ENCODE assay signal across 8 cellular contexts in the genomic region with DNA sequence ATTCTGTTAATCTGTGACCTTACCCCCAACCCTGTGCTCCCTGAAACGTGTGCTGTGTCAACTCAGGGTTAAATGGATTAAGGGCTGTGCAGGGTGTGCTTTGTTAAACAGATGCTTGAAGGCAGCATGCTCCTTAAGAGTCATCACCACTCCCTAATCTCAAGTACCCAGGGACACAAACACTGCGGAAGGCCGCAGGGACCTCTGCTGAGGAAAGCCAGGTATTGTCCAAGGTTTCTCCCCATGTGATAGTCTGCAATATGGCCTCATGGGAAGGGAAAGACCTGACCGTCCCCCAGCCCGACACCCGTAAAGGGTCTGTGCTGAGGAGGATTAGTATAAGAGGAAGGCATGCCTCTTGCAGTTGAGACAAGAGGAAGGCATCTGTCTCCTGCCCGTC. TPM values are rescaled to one million over a fixed set of nuclear protein-coding genes. Genes with fewer than 3 reads are reported as not detected.
A peak's percentile ranks its signal among the peaks of the same experiment; 100 is the strongest.
DNase-seq lines count a peak whose midpoint lies in the region; ATAC-seq and TF ChIP-seq lines count a peak whose summit lies in the region.
"Not testable (repeated sequence)": the region's sequence is repeated elsewhere in the genome, so short reads cannot be mapped to it uniquely, and the experiment has no call there.

No MANE protein-coding gene starts in this region.

- H3K36me3 ChIP-seq in WERI-Rb-1; body of pancreas (replicated peaks in 1 of 2; ENCODE audit: insufficient read depth in 1 of 2, low read depth in 2 of 2); suprapubic skin: not testable (repeated sequence)
- H3K36me3 ChIP-seq in esophagus squamous epithelium = peaks cover 0 to 12% (median 0%) of the 10 kb centered on the region in 3 donors

- H3K4me3 Mint-ChIP-seq in nephron = peak overlapping the region; percentile 8 to 57 (median 12)
- not testable (repeated sequence) for H3K4me3 Mint-ChIP-seq in stimulated activated naive B cell treated with anti-CD40 and anti-IgM and Interleukin-4, amounts not matched to agents 10 μg/mL and 1 μg/mL and 100 μg/mL, for 72 hours

- H3K9me3 ChIP-seq in WERI-Rb-1 (ENCODE audit: severe bottlenecking); body of pancreas; esophagus squamous epithelium; suprapubic skin: not testable (repeated sequence)

- H3K27me3 ChIP-seq in WERI-Rb-1 (ENCODE audit: insufficient read depth, low read depth, severe bottlenecking); body of pancreas; esophagus squamous epithelium; suprapubic skin: not testable (repeated sequence)

- H3K9me3 Mint-ChIP-seq in nephron = peaks cover 20% of the 10 kb centered on the region
- not testable (repeated sequence) for H3K9me3 Mint-ChIP-seq in stimulated activated naive B cell treated with anti-CD40 and anti-IgM and Interleukin-4, amounts not matched to agents 10 μg/mL and 1 μg/mL and 100 μg/mL, for 72 hours

- DNase-seq in NCI-H524 (lab: John Stamatoyannopoulos, UW) (peak; percentile 66 to 76), WERI-Rb-1 (peak; percentile 55), ureter (ENCODE audit: low spot score) (peak; percentile 33)
- not testable (repeated sequence) for DNase-seq in body of pancreas; esophagus squamous epithelium (lab: John Stamatoyannopoulos, UW); stimulated activated naive B cell treated with anti-CD40 and anti-IgM and Interleukin-4, amounts not matched to agents 10 μg/mL and 1 μg/mL and 100 μg/mL, for 72 hours; suprapubic skin (ENCODE audit: low spot score in 2 of 2)

- H3K4me1 ChIP-seq in body of pancreas (peaks cover 64% of the 10 kb centered on the region), esophagus squamous epithelium (peaks cover 36 to 74% (median 42%) of the 10 kb centered on the region in 3 donors), suprapubic skin (peaks cover 64% of the 10 kb centered on the region)

- intact Hi-C loops in body of pancreas (cut with DNase I); esophagus squamous epithelium (cut with DNase I): not testable (repeated sequence)

- H3K4me1 Mint-ChIP-seq in nephron = peaks cover 47% of the 10 kb centered on the region
- H3K4me1 Mint-ChIP-seq in stimulated activated naive B cell treated with anti-CD40 and anti-IgM and Interleukin-4, amounts not matched to agents 10 μg/mL and 1 μg/mL and 100 μg/mL, for 72 hours = peaks cover 49 to 78% of the 10 kb centered on the region in 2 donors

- WGBS in body of pancreas, 2 donors = 62 to 69% methylated on average over 7 of the region's 7 CpGs
- WGBS in esophagus squamous epithelium, 2 donors = 10 to 77% methylated on average over 1 to 4 of the region's 7 CpGs
- WGBS in suprapubic skin = 88% methylated on average over 7 of the region's 7 CpGs

- not testable (repeated sequence) for TF ChIP-seq CTCF in WERI-Rb-1 (IDR thresholded peaks at IDR 0.05; ENCODE audit: low read depth, low read length); body of pancreas (IDR thresholded peaks at IDR 0.05); nephron (IDR thresholded peaks at IDR 0.05; ENCODE audit: unreplicated experiment in 3 of 3); suprapubic skin (IDR thresholded peaks at IDR 0.05)
- TF ChIP-seq CTCF in esophagus squamous epithelium (IDR thresholded peaks at IDR 0.05) = peak in 2 of 6 experiments; percentile 15 to 18

- not testable (repeated sequence) for H3K27me3 Mint-ChIP-seq in nephron (ENCODE audit: low read depth); stimulated activated naive B cell treated with anti-CD40 and anti-IgM and Interleukin-4, amounts not matched to agents 10 μg/mL and 1 μg/mL and 100 μg/mL, for 72 hours

- TF ChIP-seq EP300 in suprapubic skin (IDR thresholded peaks at IDR 0.05) = not testable (repeated sequence)

- H3K4me3 ChIP-seq in WERI-Rb-1 (ENCODE audit: low read depth, low read length); body of pancreas; esophagus squamous epithelium; suprapubic skin: not testable (repeated sequence)

- peaks cover 43% of the 10 kb centered on the region for H3K36me3 Mint-ChIP-seq in nephron (ENCODE audit: low read depth)
- H3K36me3 Mint-ChIP-seq in stimulated activated naive B cell treated with anti-CD40 and anti-IgM and Interleukin-4, amounts not matched to agents 10 μg/mL and 1 μg/mL and 100 μg/mL, for 72 hours = peaks cover 46 to 60% of the 10 kb centered on the region in 2 donors

- TF ChIP-seq POLR2A in body of pancreas (IDR thresholded peaks at IDR 0.05); esophagus squamous epithelium (IDR thresholded peaks at IDR 0.05); suprapubic skin (IDR thresholded peaks at IDR 0.05): not testable (repeated sequence)

- ATAC-seq in body of pancreas; stimulated activated naive B cell treated with anti-CD40 and anti-IgM and Interleukin-4, amounts not matched to agents 10 μg/mL and 1 μg/mL and 100 μg/mL, for 72 hours (replicated peaks): not testable (repeated sequence)

- peak overlapping the region in 1 of 3 experiments; percentile 28 for H3K27ac Mint-ChIP-seq in nephron
- peak overlapping the region; percentile 88 for H3K27ac Mint-ChIP-seq in stimulated activated naive B cell treated with anti-CD40 and anti-IgM and Interleukin-4, amounts not matched to agents 10 μg/mL and 1 μg/mL and 100 μg/mL, for 72 hours

- H3K27ac ChIP-seq in WERI-Rb-1 (peak overlapping the region; percentile 37), body of pancreas (peak overlapping the region in 3 of 4 donors; percentile 78 to 84 (median 80)), esophagus squamous epithelium (peak overlapping the region; percentile 59 to 84 (median 76)), suprapubic skin (peak overlapping the region; percentile 75)

RNA-seq across cellular contexts. Expression of gene MGAT1, which starts 24.8 kb away (rescaled TPM):
- total RNA-seq in body of pancreas (10 to 100 TPM; 96.2 to 98.8 TPM), esophagus squamous epithelium (100 to 1,000 TPM in 2 of 4 donors, 10 to 100 TPM in 2; 62.6 to 163 (median 111) TPM), suprapubic skin (100 to 1,000 TPM; 122 to 137 (median 125) TPM), ureter (151 TPM)

RNA-seq across cellular contexts. Expression of gene ZFP62, which starts 33.7 kb away (rescaled TPM):
- total RNA-seq in body of pancreas (10 to 100 TPM; 17.1 to 24.6 TPM), esophagus squamous epithelium (10 to 100 TPM in 3 of 4 donors, 1 to 10 TPM in 1; 8.9 to 32.6 (median 19.2) TPM), suprapubic skin (10 to 100 TPM; 35.5 to 41.1 (median 39.1) TPM), ureter (44.8 TPM)
